In genomic region chr12:15787801-15788200, GRCh38 we compare ENCODE assay signal across 9 cellular contexts. TPM values are rescaled to one million over a fixed set of nuclear protein-coding genes. Genes with fewer than 3 reads are reported as not detected.
DNase-seq lines count a peak whose midpoint lies in the region; ATAC-seq and TF ChIP-seq lines count a peak whose summit lies in the region.
"Had no signal": no experiment of that assay in that cellular context is flagged by ENCODE, and none has a peak within 500 bp of the region (broad histone marks: within the 10 kb centered on the region; RNA-seq: fewer than 3 reads in every experiment).

No MANE protein-coding gene starts in this region.

- in situ Hi-C loops in GM23248 (cut with MboI), result no loop called here

- H3K4me1 ChIP-seq in GM23248 (ENCODE audit: insufficient read depth), result peaks cover 40% of the 10 kb centered on the region

- no peak overlapping the region for H3K27ac Mint-ChIP-seq in WTC11

- no peaks in the 10 kb centered on the region for H3K9me3 ChIP-seq in GM23248 (ENCODE audit: low read depth)

- peak overlapping the region; percentile 98 for H3K4me3 ChIP-seq in GM23248
- peak overlapping the region; percentile 87 for H3K4me3 ChIP-seq in skeletal muscle cell (ENCODE audit: low read depth, low read length)

- H3K27ac ChIP-seq in GM23248, result peak overlapping the region; percentile 73

- peaks cover 73% of the 10 kb centered on the region for H3K79me2 ChIP-seq in GM23248 (ENCODE audit: insufficient read depth)

- H4K20me1 ChIP-seq in GM23248 (ENCODE audit: insufficient read depth), result no peaks in the 10 kb centered on the region

- H3K27me3 ChIP-seq in GM23248 (replicated peaks; ENCODE audit: insufficient read depth), result no peaks in the 10 kb centered on the region

- peak overlapping the region; percentile 95 for H3K4me2 ChIP-seq in GM23248 (ENCODE audit: unreplicated experiment)

- H3K9ac ChIP-seq in GM23248, result peak overlapping the region; percentile 92

- H3K27me3 Mint-ChIP-seq in WTC11 (ENCODE audit: low read depth), result peaks cover 48% of the 10 kb centered on the region

- WGBS in GM23248 (ENCODE audit: low coverage in 1 of 2, low lambda C conversion rate in 2 of 2, missing lambda C conversion rate in 2 of 2), 2 experiments, result 10 to 11% methylated on average over 4 of the region's 4 CpGs

- DNase-seq in GM23248, result peak; percentile 46
- no peak for DNase-seq in WTC11 (ENCODE audit: low spot score)
- peak; percentile 52 for DNase-seq in globus pallidus (ENCODE audit: low spot score)
- DNase-seq in skeletal muscle cell (ENCODE audit: low read depth), result no peak
- DNase-seq in H4 (ENCODE audit: low spot score), result no peak
- DNase-seq in GM19240 (ENCODE audit: insufficient read length, low spot score), result no peak
- no peak for DNase-seq in stimulated activated CD4-positive, alpha-beta T cell treated with anti-CD3 and anti-CD28 coated beads, Interleukin-15, amount 100 ng/mL, for 24 hours
- DNase-seq: NCI-H1930 had no signal

- H3K9me2 ChIP-seq in GM23248 (ENCODE audit: insufficient read depth), result no peaks in the 10 kb centered on the region

- peak overlapping the region; percentile 57 for H2AFZ ChIP-seq in GM23248

- POLR2A ChIA-PET in WTC11 (lab: Charles Lee), result interaction anchor here (0.8 kb wide), 2 partner anchors 76 to 567 kb away, joined by 3 read pairs; partner anchors contain the start of gene RERG

- H3K4me1 Mint-ChIP-seq in WTC11, result peaks cover 15% of the 10 kb centered on the region

- H3K9me3 Mint-ChIP-seq in WTC11, result peaks cover 8% of the 10 kb centered on the region; the same call in 1 of the 2 replicates

- H3K36me3 Mint-ChIP-seq in WTC11, result no peaks in the 10 kb centered on the region

- CTCF ChIA-PET in WTC11 (lab: Charles Lee), result interaction anchor here (0.7 to 1.3 kb wide), 3 partner anchors 17 to 465 kb away, joined by 3 to 5 read pairs (median 3); no protein-coding TSS in a partner anchor

- H3K4me3 Mint-ChIP-seq in WTC11, result peak overlapping the region; percentile 88

- H3F3A ChIP-seq in GM23248 (ENCODE audit: insufficient read depth), result peaks cover 23% of the 10 kb centered on the region

- H3K36me3 ChIP-seq in GM23248 (ENCODE audit: low read depth), result 0 out of 2 replicates have a peak, but pooled peaks cover 12% of the 10 kb centered on the region

- no peak for TF ChIP-seq CTCF in WTC11 (IDR thresholded peaks at IDR 0.05)

- ATAC-seq in WTC11 (no peak), GM21367 (IDR thresholded peaks at IDR 0.05; ENCODE audit: unreplicated experiment) (no peak)

TF ChIP-seq in WTC11, 78 proteins besides CTCF, POLR2A, EP300 and RAD21:
- TF ChIP-seq SMAD4 (CRISPR knock-in tag; IDR thresholded peaks at IDR 0.05), result no peak
- TF ChIP-seq FOXK1 (CRISPR knock-in tag; IDR thresholded peaks at IDR 0.05), result no peak
- no peak for TF ChIP-seq NR2C2 (CRISPR knock-in tag; IDR thresholded peaks at IDR 0.05)
- no peak for TF ChIP-seq MAX (CRISPR knock-in tag; IDR thresholded peaks at IDR 0.05)
- TF ChIP-seq TEAD4 (CRISPR knock-in tag; IDR thresholded peaks at IDR 0.05), result no peak
- no peak for TF ChIP-seq PRRX2 (CRISPR knock-in tag; IDR thresholded peaks at IDR 0.05)
- no peak for TF ChIP-seq GABPB1 (CRISPR knock-in tag; IDR thresholded peaks at IDR 0.05)
- TF ChIP-seq ATF6 (CRISPR knock-in tag; IDR thresholded peaks at IDR 0.05), result no peak
- no peak for TF ChIP-seq ETV6 (CRISPR knock-in tag; IDR thresholded peaks at IDR 0.05)
- no peak for TF ChIP-seq MYBL2 (CRISPR knock-in tag; IDR thresholded peaks at IDR 0.05)
- TF ChIP-seq GRHL2 (CRISPR knock-in tag; IDR thresholded peaks at IDR 0.05; ENCODE audit: insufficient replicate concordance, severe bottlenecking), result no peak
- no peak for TF ChIP-seq ZNF281 (CRISPR knock-in tag; IDR thresholded peaks at IDR 0.05)
- TF ChIP-seq NFATC4 (CRISPR knock-in tag; IDR thresholded peaks at IDR 0.05), result no peak
- no peak for TF ChIP-seq MXD4 (CRISPR knock-in tag; IDR thresholded peaks at IDR 0.05; ENCODE audit: borderline replicate concordance)
TF ChIP-seq in WTC11: peak in this region for 0.

RNA-seq across cellular contexts. Expression of gene EPS8, which starts 1.4 kb away (rescaled TPM):
- 107 and 123 TPM in 2 replicates for total RNA-seq in GM23248 (2014; rRNA removed; shearing (Covaris generic))
- polyA plus RNA-seq in GM23248 (2016; fragmentation: Nextera tagmentation; extraction: Ambion mirVana), result 100 and 103 TPM in 2 replicates
- 3.9 to 7.5 TPM (median 5.0 TPM) in 3 replicates for total RNA-seq in WTC11 (2021)
- 18.8 and 21.5 TPM in 2 replicates for total RNA-seq in H4 (2014; rRNA removed; shearing (Covaris generic))

Comparison
In these comparisons a context has a peak if more than half of its experiments do, and no peak if none do; other contexts are left out.
1. DNase-seq: peak in GM23248 (single experiment) and globus pallidus (single experiment); none in WTC11 (single experiment), skeletal muscle cell (single experiment), H4 (single experiment), GM19240 (single experiment) and stimulated activated CD4-positive, alpha-beta T cell treated with anti-CD3 and anti-CD28 coated beads, Interleukin-15, amount 100 ng/mL, for 24 hours (single experiment).